In genomic region chr7:23482686-23483085, GRCh38 we compare ENCODE assay signal across 8 cellular contexts.
"Had no signal": no experiment of that assay in that cellular context is flagged by ENCODE, and none has a peak within 500 bp of the region (broad histone marks: within the 10 kb centered on the region; RNA-seq: fewer than 3 reads in every experiment).

No MANE protein-coding gene starts in this region.

- DNase-seq: H9, HCEC 1CT, KBM-7 had no signal

- ATAC-seq: GM23338 had no signal

- H3K4me3 ChIP-seq: GM23338 had no signal

- H3K4me3 Mint-ChIP-seq: GM23338, H9 had no signal

- H3K27ac Mint-ChIP-seq: GM23338 had no signal

- H3K9me3 Mint-ChIP-seq: GM23338, H9 had no signal

- FAIRE-seq: H1, H54, HTR-8/SVneo had no signal

- H3K27ac ChIP-seq: KMS-11 had no signal

- H3K4me2 ChIP-seq: GM23338, KMS-11 had no signal
